Comparison of ENCODE assay signal across 17 cellular contexts in the genomic region with DNA sequence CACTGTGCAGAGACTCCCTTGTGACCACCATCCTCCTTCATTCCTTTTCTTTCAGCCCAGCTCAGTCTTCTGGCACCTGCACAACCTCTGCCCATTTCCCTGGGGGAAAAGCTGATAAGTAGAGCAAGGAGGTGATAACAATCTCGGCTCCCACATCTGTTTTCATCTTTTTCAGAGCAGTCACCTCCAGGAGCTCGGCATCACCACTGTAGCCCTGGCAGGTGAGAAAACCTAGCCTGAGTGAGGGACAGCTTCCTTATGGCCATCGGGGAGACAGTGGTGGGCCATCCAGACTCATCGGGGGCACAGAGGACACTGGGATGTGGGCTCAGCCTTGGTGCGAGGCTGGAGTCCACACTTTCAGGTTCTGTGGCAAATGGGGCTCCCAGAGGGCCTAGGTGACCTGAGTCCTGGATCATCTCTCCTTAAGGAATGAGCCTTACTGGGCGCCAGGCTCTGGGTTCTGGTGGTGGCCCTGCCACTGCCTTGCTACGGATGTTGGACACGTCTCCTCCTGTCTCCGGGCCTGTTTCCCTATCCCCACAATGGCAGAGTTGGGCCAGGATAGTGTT. TPM values are rescaled to one million over a fixed set of nuclear protein-coding genes. Genes with fewer than 3 reads are reported as not detected.
DNase-seq lines count a peak whose midpoint lies in the region; ATAC-seq, FAIRE-seq and TF ChIP-seq lines count a peak whose summit lies in the region.
"Had no signal": no experiment of that assay in that cellular context is flagged by ENCODE, and none has a peak within 500 bp of the region (broad histone marks: within the 10 kb centered on the region; RNA-seq: fewer than 3 reads in every experiment).

No MANE protein-coding gene starts in this region.

- FAIRE-seq in keratinocyte (lab: Jason Lieb, UNC) = no peak

- H3K4me3 ChIP-seq in mammary epithelial cell (replicated peaks in 1 of 3; ENCODE audit: insufficient read depth in 1 of 3, low read depth in 2 of 3, low read length in 3 of 3) (no peak overlapping the region), keratinocyte (ENCODE audit: control insufficient read depth in 2 of 3, extremely low read depth in 1 of 3, insufficient read depth in 2 of 3, low read depth in 1 of 3, low read length in 3 of 3) (peak overlapping the region in 1 of 3 experiments; percentile 40), spleen (no peak overlapping the region), PC-3 (ENCODE audit: low read length) (no peak overlapping the region)

- in situ Hi-C loops in mammary epithelial cell (cut with MboI; ENCODE audit: low sequenced_read_pairs in 2 of 2) (no loop called here), ACHN (cut with HindIII; ENCODE audit: low pct_ligation_motif_present, low pct_unique_long_range_greater_than_20kb, low sequenced_read_pairs) (no loop called here)

- no peaks in the 10 kb centered on the region for H3K9me1 ChIP-seq in keratinocyte (ENCODE audit: control insufficient read depth, extremely low read depth, insufficient read depth, low read length)

- H4K20me1 ChIP-seq in mammary epithelial cell (ENCODE audit: insufficient read depth, low read length) (no peaks in the 10 kb centered on the region), keratinocyte (ENCODE audit: control insufficient read depth, extremely low read depth, insufficient read depth, low read length) (no peaks in the 10 kb centered on the region), PC-3 (ENCODE audit: low read length) (no peaks in the 10 kb centered on the region)

- no peaks in the 10 kb centered on the region for H3K27me3 ChIP-seq in mammary epithelial cell (ENCODE audit: insufficient read depth, low read length)
- no peaks in the 10 kb centered on the region for H3K27me3 ChIP-seq in keratinocyte (ENCODE audit: control insufficient read depth, extremely low read depth, insufficient read depth, low read length)
- H3K27me3 ChIP-seq in spleen (replicated peaks in 1 of 7) = no peaks in the 10 kb centered on the region
- H3K27me3 ChIP-seq in PC-3 (ENCODE audit: low read length) = no peaks in the 10 kb centered on the region

- DNase-seq in RWPE1 (ENCODE audit: low spot score) = no peak
- no peak for DNase-seq in mammary epithelial cell
- no peak for DNase-seq in keratinocyte (ENCODE audit: low read depth, low spot score)
- peak; percentile 56 for DNase-seq in spleen
- DNase-seq in PC-3 = no peak
- DNase-seq in ACHN = no peak
- DNase-seq: activated CD4-positive, alpha-beta T cell treated with anti-CD3 and anti-CD28 coated beads for 1 hour; activated naive CD4-positive, alpha-beta T cell treated with anti-CD3 and anti-CD28 coated beads for 36 hours; activated T-cell treated with anti-CD3 and anti-CD28 coated beads, Interleukin-2, amount 50 U/mL, for 24 hours; CD8-positive, alpha-beta T cell; DMS153; GDM1; islet precursor cell; NCI-H1417 treated with DMSO at 0.1 percent for 48 hours; occipital lobe had no signal

- H3K36me3 ChIP-seq in mammary epithelial cell (ENCODE audit: insufficient read depth, low read length) (no peaks in the 10 kb centered on the region), keratinocyte (ENCODE audit: control insufficient read depth in 2 of 2, extremely low read depth in 1 of 2, insufficient read depth in 2 of 2, low read length in 2 of 2) (no peaks in the 10 kb centered on the region), spleen (no peaks in the 10 kb centered on the region), PC-3 (ENCODE audit: low read depth, low read length) (no peaks in the 10 kb centered on the region)

- no peaks in the 10 kb centered on the region for H3K79me2 ChIP-seq in mammary epithelial cell (ENCODE audit: insufficient read depth, low read length)
- no peaks in the 10 kb centered on the region for H3K79me2 ChIP-seq in keratinocyte (ENCODE audit: control insufficient read depth, insufficient read depth, low read length)
- no peaks in the 10 kb centered on the region for H3K79me2 ChIP-seq in PC-3 (ENCODE audit: low read length)

- TF ChIP-seq CTCF in RWPE1 (conservative IDR thresholded peaks at IDR 0.05; ENCODE audit: low read depth) (no peak), mammary epithelial cell (conservative IDR thresholded peaks at IDR 0.05 in 1 of 2, IDR thresholded peaks at IDR 0.05 in 1 of 2; ENCODE audit: extremely low read depth in 1 of 2, insufficient read depth in 1 of 2, low read depth in 1 of 2, low read length in 2 of 2) (no peak), keratinocyte (optimal IDR thresholded peaks at IDR 0.05 in 1 of 3, IDR thresholded peaks at IDR 0.05 in 1 of 3, conservative IDR thresholded peaks at IDR 0.05 in 1 of 3; ENCODE audit: extremely low read depth in 1 of 3, insufficient read depth in 2 of 3, low read length in 3 of 3) (no peak), spleen (IDR thresholded peaks at IDR 0.05 in 8 of 11, conservative IDR thresholded peaks at IDR 0.05 in 3 of 11) (no peak), PC-3 (conservative IDR thresholded peaks at IDR 0.05; ENCODE audit: low read depth, low read length) (no peak)

- CTCF ChIA-PET in RWPE1 (lab: Yijun Ruan, JAX) (interaction anchor here (0.5 to 1.2 kb wide), 4 partner anchors 29 to 694 kb away, joined by 3 to 4 read pairs (median 4); no protein-coding TSS in a partner anchor), mammary epithelial cell (lab: Charles Lee; ENCODE audit: low non-redundant PET) (interaction anchor here (0.6 kb wide), 1 partner anchor 443 kb away, joined by 4 read pairs; no protein-coding TSS in a partner anchor), PC-3 (lab: Charles Lee) (interaction anchor here (0.5 kb wide), 1 partner anchor 71 kb away, joined by 4 read pairs; no protein-coding TSS in a partner anchor)

- H3K9me3 ChIP-seq in mammary epithelial cell (replicated peaks; ENCODE audit: insufficient read depth, low read length) (no peaks in the 10 kb centered on the region), keratinocyte (ENCODE audit: control insufficient read depth, low read depth, low read length) (no peaks in the 10 kb centered on the region), spleen (no peaks in the 10 kb centered on the region), PC-3 (ENCODE audit: low read length) (no peaks in the 10 kb centered on the region)

- ATAC-seq in GM18907 (IDR thresholded peaks at IDR 0.05; ENCODE audit: unreplicated experiment) = no peak
- ATAC-seq in PC-3 = no peak
- ATAC-seq: CD8-positive, alpha-beta T cell; HCT116 had no signal

- H3K4me2 ChIP-seq in mammary epithelial cell (ENCODE audit: insufficient read depth, low read depth, low read length) (peak overlapping the region; percentile 75), keratinocyte (ENCODE audit: control insufficient read depth, extremely low read depth, insufficient read depth, low read depth, low read length) (peak overlapping the region; percentile 75), PC-3 (ENCODE audit: low read length) (no peak overlapping the region)

- H3K27ac ChIP-seq in RWPE1 (peak overlapping the region; percentile 81), mammary epithelial cell (ENCODE audit: insufficient read depth, low read depth, low read length) (no peak overlapping the region), keratinocyte (ENCODE audit: control insufficient read depth, insufficient read depth, low read length) (peak overlapping the region; percentile 93), spleen (peak overlapping the region in 1 of 8 donors; percentile 68), PC-3 (ENCODE audit: low read length) (no peak overlapping the region)

- no peaks in the 10 kb centered on the region for H3F3A ChIP-seq in PC-3 (ENCODE audit: low read length, unreplicated experiment)

- POLR2A ChIA-PET in RWPE1 (lab: Yijun Ruan, JAX; ENCODE audit: low non-redundant PET) (no interaction called here), PC-3 (lab: Charles Lee; ENCODE audit: unreplicated experiment) (no interaction called here)

- dilution Hi-C loops in mammary epithelial cell (cut with HindIII; ENCODE audit: low sequenced_read_pairs) = no loop called here
- dilution Hi-C loops in keratinocyte (cut with MboI; ENCODE audit: extremely low pct_ligation_motif_present, low sequenced_read_pairs) = no loop called here

- H3K9me2 ChIP-seq in PC-3 (replicated peaks; ENCODE audit: low read length) = no peaks in the 10 kb centered on the region

- peaks cover 35% of the 10 kb centered on the region for H3K4me1 ChIP-seq in mammary epithelial cell (ENCODE audit: insufficient read depth, low read length)
- H3K4me1 ChIP-seq in keratinocyte (ENCODE audit: control insufficient read depth, extremely low read depth, insufficient read depth, low read length) = peaks cover 38% of the 10 kb centered on the region
- H3K4me1 ChIP-seq in spleen = peaks cover 0 to 85% (median 45%) of the 10 kb centered on the region in 6 donors
- H3K4me1 ChIP-seq in PC-3 (ENCODE audit: insufficient read depth, low read length) = peaks cover 5% of the 10 kb centered on the region; the same call in 1 of the 2 replicates

- TF ChIP-seq POLR2A in spleen (IDR thresholded peaks at IDR 0.05) = no peak

- H3K9ac ChIP-seq in mammary epithelial cell (ENCODE audit: insufficient read depth, low read length) (no peak overlapping the region), keratinocyte (ENCODE audit: control insufficient read depth, extremely low read depth, insufficient read depth, low read length) (peak overlapping the region; percentile 94), PC-3 (ENCODE audit: low read length) (no peak overlapping the region)

- 93% methylated on average over 9 of the region's 9 CpGs for WGBS in mammary epithelial cell (ENCODE audit: low coverage, missing lambda C conversion rate)
- WGBS in spleen, 5 donors = 86 to 94% (median 92%) methylated on average over 6 to 9 of the region's 9 CpGs

- H2AFZ ChIP-seq in mammary epithelial cell (ENCODE audit: low read depth, low read length) = no peak overlapping the region
- no peak overlapping the region for H2AFZ ChIP-seq in keratinocyte (ENCODE audit: control insufficient read depth, low read length)
- no peak overlapping the region for H2AFZ ChIP-seq in PC-3 (ENCODE audit: low read length)

- BruUV-seq in mammary epithelial cell (replicated peaks; lab: Mats Ljungman, UMichigan) = no TSS peak
- BruUV-seq in PC-3 (replicated peaks; lab: Mats Ljungman, UMichigan) = no TSS peak

- intact Hi-C loops in mammary epithelial cell (cut with micrococcal nuclease) (no loop called here), spleen (cut with DNase I; ENCODE audit: low total_unique reads) (no loop called here), PC-3 (cut with micrococcal nuclease) (no loop called here)

RNA-seq across cellular contexts. Expression of a gene that starts 38.6 kb away (rescaled TPM):
- total RNA-seq in mammary epithelial cell = 1 to 10 TPM; 1.3 to 5.3 TPM
- polyA plus RNA-seq in mammary epithelial cell = 2.6 TPM
- polyA minus RNA-seq in mammary epithelial cell = 23.9 TPM
- polyA plus RNA-seq in keratinocyte = 6.0 to 11.2 TPM (median 10.7 TPM) in 3 replicates
- 1.3 TPM for polyA plus RNA-seq in keratinocyte (2011; ENCODE audit: low read depth)
- 25.4 and 30.0 TPM in 2 replicates for polyA plus RNA-seq in keratinocyte (2011; cell fraction: cytosol; rRNA removed)
- polyA plus RNA-seq in keratinocyte (2011; cell fraction: nucleus; rRNA removed) = 33.8 and 34.5 TPM in 2 replicates
- 6.1 and 27.4 TPM in 2 replicates for polyA plus RNA-seq in keratinocyte (2012; ENCODE audit: low replicate concordance)
- polyA minus RNA-seq in keratinocyte = 9.0 to 78.1 TPM (median 23.8 TPM) in 3 replicates
- 23.2 TPM for polyA minus RNA-seq in keratinocyte (2011; cell fraction: cytosol; rRNA and poly(A)+ RNA removed)
- polyA minus RNA-seq in keratinocyte (2011; cell fraction: nucleus; rRNA and poly(A)+ RNA removed) = 11.4 and 16.4 TPM in 2 replicates
- 100 to 1,000 TPM in 2 of 7 donors, 10 to 100 TPM in 5; 38.9 to 133 (median 68.9) TPM for total RNA-seq in spleen
- 10 to 100 TPM in 1 of 3 donors, 1 to 10 TPM in 2; 6.9 to 28.0 (median 9.3) TPM for polyA plus RNA-seq in spleen
- 5.3 and 8.4 TPM in 2 replicates for total RNA-seq in PC-3 (2014; rRNA removed)

RNA-seq across cellular contexts. Expression of a gene that starts 59.2 kb away (rescaled TPM):
- not detected for total RNA-seq in mammary epithelial cell
- polyA plus RNA-seq in mammary epithelial cell = not detected
- not detected for polyA minus RNA-seq in mammary epithelial cell
- 0.03 to 0.05 TPM in 2 of 3 replicates, not detected in the other for polyA plus RNA-seq in keratinocyte
- not detected for polyA plus RNA-seq in keratinocyte (2011; ENCODE audit: low read depth)
- 0.02 TPM in 1 of 2 replicates, not detected in the other for polyA plus RNA-seq in keratinocyte (2011; cell fraction: cytosol; rRNA removed)
- 0.06 and 0.21 TPM in 2 replicates for polyA plus RNA-seq in keratinocyte (2011; cell fraction: nucleus; rRNA removed)
- polyA plus RNA-seq in keratinocyte (2012; ENCODE audit: low replicate concordance) = 0.03 and 0.17 TPM in 2 replicates
- 0.26 TPM in 1 of 3 replicates, not detected in the others for polyA minus RNA-seq in keratinocyte
- not detected for polyA minus RNA-seq in keratinocyte (2011; cell fraction: cytosol; rRNA and poly(A)+ RNA removed)
- polyA minus RNA-seq in keratinocyte (2011; cell fraction: nucleus; rRNA and poly(A)+ RNA removed) = not detected in 2 replicates
- total RNA-seq in spleen = 1 to 10 TPM in 3 of 7 donors, under 1 TPM in 3, not detected in 1; 0.26 to 1.2 (median 0.81) TPM
- polyA plus RNA-seq in spleen = under 1 TPM; 0.04 to 0.32 (median 0.14) TPM
- total RNA-seq in PC-3 (2014; rRNA removed) = not detected in 2 replicates
- total RNA-seq: CD8-positive, alpha-beta T cell had no signal

Comparison
In these comparisons a context has a peak if more than half of its experiments do, and no peak if none do; other contexts are left out.
1. H3K27ac ChIP-seq: peak in RWPE1 (single experiment) and keratinocyte (single experiment); none in mammary epithelial cell (single experiment) and PC-3 (single experiment).